Comparison of ENCODE assay signal across 24 cellular contexts in genomic region chr14:103533137-103533998, GRCh38. TPM values are rescaled to one million over a fixed set of nuclear protein-coding genes. Genes with fewer than 3 reads are reported as not detected.
DNase-seq lines count a peak whose midpoint lies in the region; TF ChIP-seq lines count a peak whose summit lies in the region.
"Had no signal": no experiment of that assay in that cellular context is flagged by ENCODE, and none has a peak within 500 bp of the region (broad histone marks: within the 10 kb centered on the region; RNA-seq: fewer than 3 reads in every experiment).

No MANE protein-coding gene starts in this region.

- peaks cover 18% of the 10 kb centered on the region for H3K4me1 Mint-ChIP-seq in CD14-positive monocyte

- H3K27ac Mint-ChIP-seq in CD14-positive monocyte, result no peak overlapping the region
- H3K27ac Mint-ChIP-seq: activated CD4-positive, alpha-beta memory T cell treated with anti-CD3 and anti-CD28 coated beads for 36 hours; activated naive CD8-positive, alpha-beta T cell; activated T-helper 2 cell treated with anti-CD3 and anti-CD28 coated beads, Interferon-gamma antibody, Interleukin-2, Interleukin-4, amounts not matched to agents 10 μg/mL and 5 μg/mL and 100 μg/mL, durations not matched to agents 14 hours and 24 hours and 36 hours; stimulated activated naive CD8-positive, alpha-beta T cell treated with anti-CD3 and anti-CD28 coated beads, Interleukin-15, Interleukin-2, amounts not matched to agents 100 ng/mL and 50 ng/mL, for 24 hours; type B pancreatic cell had no signal

- H3K27ac ChIP-seq in angular gyrus (ENCODE audit: low read depth, low read length), result peak overlapping the region; percentile 17
- H3K27ac ChIP-seq in duodenal mucosa (ENCODE audit: low read depth, low read length), result peak overlapping the region; percentile 20
- H3K27ac ChIP-seq in ovary, result peak overlapping the region in 1 of 2 donors; percentile 31
- peak overlapping the region; percentile 89 to 90 for H3K27ac ChIP-seq in uterus
- H3K27ac ChIP-seq: C4-2B, epithelial cell of prostate, HL-60, KMS-11, neutrophil, psoas muscle, SJSA1 had no signal

- TF ChIP-seq EP300 in ovary (IDR thresholded peaks at IDR 0.05), result no peak

- peaks cover 0 to 5% (median 3%) of the 10 kb centered on the region in 3 donors for H3K27me3 Mint-ChIP-seq in CD14-positive monocyte (ENCODE audit: low read depth in 3 of 3)
- H3K27me3 Mint-ChIP-seq: activated CD4-positive, alpha-beta memory T cell treated with anti-CD3 and anti-CD28 coated beads for 36 hours; activated naive CD8-positive, alpha-beta T cell; stimulated activated naive CD8-positive, alpha-beta T cell treated with anti-CD3 and anti-CD28 coated beads, Interleukin-15, Interleukin-2, amounts not matched to agents 100 ng/mL and 50 ng/mL, for 24 hours; type B pancreatic cell had no signal

- TF ChIP-seq POLR2A in ovary (IDR thresholded peaks at IDR 0.05) (no peak), uterus (IDR thresholded peaks at IDR 0.05) (peak in 1 of 2 donors; percentile 7)

- peaks cover 0 to 18% of the 10 kb centered on the region in 2 donors for H3K36me3 ChIP-seq in duodenal mucosa (ENCODE audit: control insufficient read depth in 1 of 2, insufficient read depth in 2 of 2, low read length in 2 of 2)
- H3K36me3 ChIP-seq in ovary, result no peaks in the 10 kb centered on the region
- H3K36me3 ChIP-seq in uterus, result no peaks in the 10 kb centered on the region
- H3K36me3 ChIP-seq: neutrophil had no signal

- H3K9ac ChIP-seq in duodenal mucosa (ENCODE audit: low read depth in 1 of 2, low read length in 2 of 2), result no peak overlapping the region
- H3K9ac ChIP-seq: KMS-11 had no signal

- no peaks in the 10 kb centered on the region for H3K9me3 Mint-ChIP-seq in CD14-positive monocyte
- H3K9me3 Mint-ChIP-seq: activated CD4-positive, alpha-beta memory T cell treated with anti-CD3 and anti-CD28 coated beads for 36 hours; activated T-helper 2 cell treated with anti-CD3 and anti-CD28 coated beads, Interferon-gamma antibody, Interleukin-2, Interleukin-4, amounts not matched to agents 10 μg/mL and 5 μg/mL and 100 μg/mL, durations not matched to agents 14 hours and 24 hours and 36 hours; stimulated activated naive CD8-positive, alpha-beta T cell treated with anti-CD3 and anti-CD28 coated beads, Interleukin-15, Interleukin-2, amounts not matched to agents 100 ng/mL and 50 ng/mL, for 24 hours; type B pancreatic cell had no signal

- no peak overlapping the region for H3K4me3 Mint-ChIP-seq in CD14-positive monocyte
- H3K4me3 Mint-ChIP-seq: activated CD4-positive, alpha-beta memory T cell treated with anti-CD3 and anti-CD28 coated beads for 36 hours; activated naive CD8-positive, alpha-beta T cell; stimulated activated naive CD8-positive, alpha-beta T cell treated with anti-CD3 and anti-CD28 coated beads, Interleukin-15, Interleukin-2, amounts not matched to agents 100 ng/mL and 50 ng/mL, for 24 hours; type B pancreatic cell had no signal

- H3K4me3 ChIP-seq in duodenal mucosa (ENCODE audit: low read depth in 1 of 2, low read length in 2 of 2) (no peak overlapping the region), ovary (no peak overlapping the region), uterus (no peak overlapping the region)
- H3K4me3 ChIP-seq: psoas muscle, SJSA1 had no signal

- H3K4me1 ChIP-seq in duodenal mucosa (ENCODE audit: control insufficient read depth in 1 of 2, insufficient read depth in 2 of 2, low read length in 2 of 2), result peaks cover 13 to 29% of the 10 kb centered on the region in 2 donors
- H3K4me1 ChIP-seq in ovary (ENCODE audit: insufficient read depth), result peaks cover 9% of the 10 kb centered on the region
- H3K4me1 ChIP-seq in uterus, result peaks cover 0 to 34% of the 10 kb centered on the region in 2 donors

- no peak for TF ChIP-seq CTCF in ovary (IDR thresholded peaks at IDR 0.05)
- TF ChIP-seq CTCF in uterus (IDR thresholded peaks at IDR 0.05), result peak in 1 of 4 experiments; percentile 31
- no peak for TF ChIP-seq CTCF in CD14-positive monocyte (IDR thresholded peaks at IDR 0.05)

- peaks cover 5 to 23% of the 10 kb centered on the region in 2 donors for H3K36me3 Mint-ChIP-seq in CD14-positive monocyte
- H3K36me3 Mint-ChIP-seq: activated naive CD8-positive, alpha-beta T cell; type B pancreatic cell had no signal

- 60 to 68% (median 62%) methylated on average over 22 to 23 of the region's 23 CpGs for WGBS in ovary, 3 donors

- DNase-seq in ovary (peak in 4 of 5 donors; percentile 47 to 70 (median 59)), uterus (peak; percentile 81 to 82), CD14-positive monocyte (ENCODE audit: low spot score) (no peak), NCI-H146 treated with DMSO at 0.1 percent for 48 hours (lab: John Stamatoyannopoulos, UW; ENCODE audit: unreplicated experiment) (no peak)
- DNase-seq in stimulated activated CD4-positive, alpha-beta T cell treated with anti-CD3 and anti-CD28 coated beads, Interleukin-4, amount 100 ng/mL, for 4 hours, result no peak
- DNase-seq: activated CD4-positive, alpha-beta memory T cell treated with anti-CD3 and anti-CD28 coated beads for 36 hours; mesenchymal stem cell; NCI-H1417 treated with DMSO at 0.1 percent for 48 hours; NCI-H345; Peyer's patch; psoas muscle; T-helper 1 cell had no signal

- intact Hi-C loops in ovary (cut with DNase I), result no loop called here
- intact Hi-C loops in uterus (cut with DNase I; ENCODE audit: low total_unique reads), result no loop called here
- intact Hi-C loops in CD14-positive monocyte (cut with micrococcal nuclease), result no loop called here

- H3K27me3 ChIP-seq in duodenal mucosa (ENCODE audit: control insufficient read depth in 1 of 2, insufficient read depth in 2 of 2, low read length in 2 of 2), result no peaks in the 10 kb centered on the region
- H3K27me3 ChIP-seq in ovary, result no peaks in the 10 kb centered on the region
- H3K27me3 ChIP-seq in uterus, result no peaks in the 10 kb centered on the region
- H3K27me3 ChIP-seq: Peyer's patch, SJSA1 had no signal

- H3K9me3 ChIP-seq in duodenal mucosa (ENCODE audit: control insufficient read depth in 1 of 2, low read length in 2 of 2) (no peaks in the 10 kb centered on the region), ovary (no peaks in the 10 kb centered on the region), uterus (no peaks in the 10 kb centered on the region)
- H3K9me3 ChIP-seq: neutrophil, Peyer's patch, psoas muscle, SJSA1 had no signal

RNA-seq across cellular contexts. Expression of gene TRMT61A, which starts 4.4 kb away (rescaled TPM):
- total RNA-seq in ovary (10 to 100 TPM in 6 of 7 donors, 1 to 10 TPM in 1; 8.1 to 20.9 (median 14.8) TPM), uterus (10 to 100 TPM in 2 of 4 donors, 1 to 10 TPM in 2; 3.6 to 26.5 (median 8.7) TPM)
- polyA plus RNA-seq in ovary (10 to 100 TPM in 1 of 2 donors, under 1 TPM in 1; 0.62 to 12.1 TPM), CD14-positive monocyte (1 to 10 TPM; 2.7 to 3.4 TPM)

RNA-seq across cellular contexts. Expression of gene CKB, which starts 10.7 kb away (rescaled TPM):
- total RNA-seq in ovary (100 to 1,000 TPM in 6 of 7 donors, 10 to 100 TPM in 1; 79.4 to 284 (median 140) TPM), uterus (100 to 1,000 TPM in 3 of 4 donors, 10 to 100 TPM in 1; 96.2 to 291 (median 218) TPM)
- polyA plus RNA-seq in ovary (100 to 1,000 TPM in 1 of 2 donors, 10 to 100 TPM in 1; 47.5 to 134 TPM), CD14-positive monocyte (1 to 10 TPM in 1 of 2 donors, under 1 TPM in 1; 0.76 to 2.7 TPM)

RNA-seq across cellular contexts. Expression of gene BAG5, which starts 29.1 kb away (rescaled TPM):
- 10 to 100 TPM; 13.2 to 29.1 (median 24.4) TPM for total RNA-seq in ovary
- 10 to 100 TPM in 1 of 2 donors, 1 to 10 TPM in 1; 9.8 to 26.6 TPM for polyA plus RNA-seq in ovary
- 10 to 100 TPM; 13.8 to 43.6 (median 33.1) TPM for total RNA-seq in uterus
- polyA plus RNA-seq in CD14-positive monocyte, result 10 to 100 TPM; 30.1 to 33.1 TPM

RNA-seq across cellular contexts. Expression of gene COA8, which starts 29.4 kb away (rescaled TPM):
- 10 to 100 TPM; 11.4 to 28.1 (median 26.6) TPM for total RNA-seq in ovary
- polyA plus RNA-seq in ovary, result 10 to 100 TPM; 34.9 to 50.1 TPM
- total RNA-seq in uterus, result 10 to 100 TPM in 3 of 4 donors, not detected in 1; 26.9 to 51.5 (median 31.6) TPM
- polyA plus RNA-seq in CD14-positive monocyte, result 10 to 100 TPM; 52.3 to 58.1 TPM

Comparison
In these comparisons a context has a peak if more than half of its experiments do, and no peak if none do; other contexts are left out.
1. DNase-seq: peak in ovary (4 of 5) and uterus (2 of 2); none in stimulated activated CD4-positive, alpha-beta T cell treated with anti-CD3 and anti-CD28 coated beads, Interleukin-4, amount 100 ng/mL, for 4 hours (0 of 2), CD14-positive monocyte (single experiment) and NCI-H146 treated with DMSO at 0.1 percent for 48 hours (single experiment).